In genomic region chr12:49965836-49966235, GRCh38 we compare ENCODE assay signal across 1 cellular context.
TF ChIP-seq lines count a peak whose summit lies in the region.

No MANE protein-coding gene starts in this region.

TF ChIP-seq in K562, 482 proteins besides CTCF, POLR2A, EP300 and RAD21:
- peak; percentile 17; the same call in 1 of the 2 replicates for TF ChIP-seq PKNOX1 (IDR thresholded peaks at IDR 0.05)
- no peak for TF ChIP-seq FOSL1 (tag; conservative IDR thresholded peaks at IDR 0.05)
